Comparison of ENCODE assay signal across 1 cellular context in the genomic region with DNA sequence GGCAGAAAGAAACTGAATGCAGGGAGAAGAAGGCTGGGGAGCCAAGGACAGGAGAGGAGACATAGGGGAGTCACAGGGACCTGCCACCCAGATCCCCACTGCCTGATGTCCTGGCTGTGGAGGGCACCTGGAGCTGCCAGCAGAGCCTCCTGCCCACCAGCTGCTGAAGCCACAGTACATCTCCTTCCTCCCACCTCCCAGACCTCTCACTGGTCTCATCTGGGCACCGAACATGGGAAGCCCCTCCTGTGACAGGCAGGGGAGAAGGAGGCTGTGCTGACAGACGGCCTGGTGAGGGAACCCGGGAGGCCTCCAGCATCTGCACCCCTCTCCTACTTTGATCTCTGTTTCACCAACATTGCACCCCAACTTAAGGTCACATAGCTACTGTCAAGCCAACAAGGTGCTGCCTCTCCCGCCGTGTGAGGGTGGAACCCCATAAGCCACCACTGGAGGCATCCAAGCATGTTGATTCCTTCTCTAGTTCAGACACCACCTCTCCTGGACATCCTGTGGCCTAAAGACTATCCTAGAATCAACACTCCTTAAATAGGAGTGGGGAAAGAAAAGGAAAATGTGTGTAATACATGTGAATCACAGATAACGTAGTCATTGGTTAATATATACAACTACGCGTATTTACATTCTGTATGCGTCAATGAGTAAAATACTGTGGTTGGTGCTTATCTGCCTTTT.
TF ChIP-seq lines count a peak whose summit lies in the region.

No MANE protein-coding gene starts in this region.

TF ChIP-seq in liver, 16 proteins besides CTCF, POLR2A, EP300 and RAD21 (continued from another document):
- TF ChIP-seq HNF4A (conservative IDR thresholded peaks at IDR 0.05) (no peak), REST (IDR thresholded peaks at IDR 0.05) (no peak)
